1 cellular context compared by ENCODE assay signal in the genomic region with DNA sequence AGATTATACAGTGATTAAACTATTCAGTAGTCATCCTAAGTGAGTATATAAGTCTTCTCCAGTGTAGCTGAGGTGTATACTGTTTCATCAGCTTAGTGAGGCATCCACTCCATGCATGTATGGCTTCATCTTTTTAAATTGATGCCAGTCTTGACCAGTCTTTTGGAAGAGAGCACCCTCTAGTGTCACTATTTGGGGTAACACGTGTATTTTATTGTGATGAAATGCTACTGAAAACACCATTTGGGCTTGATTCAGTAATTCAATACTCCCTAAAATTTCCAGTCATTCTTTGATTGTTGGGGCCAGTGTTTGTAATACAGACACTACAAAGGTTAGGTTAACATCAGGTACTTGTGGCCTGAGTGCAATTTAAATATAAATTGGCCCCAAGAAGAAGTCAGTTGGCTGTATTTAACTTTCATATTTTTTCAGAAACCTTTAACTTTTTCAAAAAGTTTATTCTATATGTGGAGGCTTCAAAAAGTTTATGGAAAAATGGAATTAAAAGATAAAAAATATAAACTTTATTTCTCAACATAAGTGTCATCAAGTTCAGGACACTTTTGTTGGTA.
A peak's percentile ranks its signal among the peaks of the same experiment; 100 is the strongest.
TF ChIP-seq lines count a peak whose summit lies in the region.

No MANE protein-coding gene starts in this region.

TF ChIP-seq in HepG2, 621 proteins besides CTCF, POLR2A, EP300 and RAD21 (continued from another document):
- TF ChIP-seq, protein P1, sequence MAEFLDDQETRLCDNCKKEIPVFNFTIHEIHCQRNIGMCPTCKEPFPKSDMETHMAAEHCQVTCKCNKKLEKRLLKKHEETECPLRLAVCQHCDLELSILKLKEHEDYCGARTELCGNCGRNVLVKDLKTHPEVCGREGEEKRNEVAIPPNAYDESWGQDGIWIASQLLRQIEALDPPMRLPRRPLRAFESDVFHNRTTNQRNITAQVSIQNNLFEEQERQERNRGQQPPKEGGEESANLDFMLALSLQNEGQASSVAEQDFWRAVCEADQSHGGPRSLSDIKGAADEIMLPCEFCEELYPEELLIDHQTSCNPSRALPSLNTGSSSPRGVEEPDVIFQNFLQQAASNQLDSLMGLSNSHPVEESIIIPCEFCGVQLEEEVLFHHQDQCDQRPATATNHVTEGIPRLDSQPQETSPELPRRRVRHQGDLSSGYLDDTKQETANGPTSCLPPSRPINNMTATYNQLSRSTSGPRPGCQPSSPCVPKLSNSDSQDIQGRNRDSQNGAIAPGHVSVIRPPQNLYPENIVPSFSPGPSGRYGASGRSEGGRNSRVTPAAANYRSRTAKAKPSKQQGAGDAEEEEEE (CRISPR knock-in tag; IDR thresholded peaks at IDR 0.05; ENCODE audit: borderline replicate concordance), result no peak
- TF ChIP-seq ZNF24 (IDR thresholded peaks at IDR 0.05) (peak; percentile 79), ASH2L (IDR thresholded peaks at IDR 0.05; ENCODE audit: insufficient read length, low read depth, low read length) (peak; percentile 48), RCOR2 (CRISPR knock-in tag; IDR thresholded peaks at IDR 0.05) (no peak), MXD1 (CRISPR knock-in tag; IDR thresholded peaks at IDR 0.05) (no peak), ZNF326 (CRISPR knock-in tag; IDR thresholded peaks at IDR 0.05; ENCODE audit: borderline replicate concordance) (no peak)
- TF ChIP-seq, protein P2, sequence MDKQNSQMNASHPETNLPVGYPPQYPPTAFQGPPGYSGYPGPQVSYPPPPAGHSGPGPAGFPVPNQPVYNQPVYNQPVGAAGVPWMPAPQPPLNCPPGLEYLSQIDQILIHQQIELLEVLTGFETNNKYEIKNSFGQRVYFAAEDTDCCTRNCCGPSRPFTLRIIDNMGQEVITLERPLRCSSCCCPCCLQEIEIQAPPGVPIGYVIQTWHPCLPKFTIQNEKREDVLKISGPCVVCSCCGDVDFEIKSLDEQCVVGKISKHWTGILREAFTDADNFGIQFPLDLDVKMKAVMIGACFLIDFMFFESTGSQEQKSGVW (CRISPR knock-in tag; IDR thresholded peaks at IDR 0.05; ENCODE audit: borderline replicate concordance), result no peak
